In genomic region chr2:143522699-143523098, GRCh38 we compare ENCODE assay signal across 24 cellular contexts.
DNase-seq lines count a peak whose midpoint lies in the region; ATAC-seq, FAIRE-seq and TF ChIP-seq lines count a peak whose summit lies in the region.
"Had no signal": no experiment of that assay in that cellular context is flagged by ENCODE, and none has a peak within 500 bp of the region (broad histone marks: within the 10 kb centered on the region; RNA-seq: fewer than 3 reads in every experiment).

No MANE protein-coding gene starts in this region.

- in situ Hi-C loops in HepG2 (cut with HindIII; ENCODE audit: extremely low pct_ligation_motif_present, low pct_unique_long_range_greater_than_20kb), result no loop called here

- H3K27me3 ChIP-seq in HepG2 (ENCODE audit: control insufficient read depth in 1 of 2, insufficient read depth in 2 of 2, low read length in 2 of 2) (no peaks in the 10 kb centered on the region), right lobe of liver (no peaks in the 10 kb centered on the region), GM23338 (ENCODE audit: insufficient read depth) (no peaks in the 10 kb centered on the region)
- no peaks in the 10 kb centered on the region for H3K27me3 ChIP-seq in naive thymus-derived CD4-positive, alpha-beta T cell (ENCODE audit: control insufficient read depth in 2 of 2, insufficient read depth in 2 of 2, low read length in 2 of 2)
- H3K27me3 ChIP-seq: SJSA1 had no signal

- H4K20me1 ChIP-seq in HepG2 (ENCODE audit: insufficient read depth, low read length), result no peaks in the 10 kb centered on the region
- H4K20me1 ChIP-seq in GM23338 (replicated peaks; ENCODE audit: insufficient read depth), result no peaks in the 10 kb centered on the region

- TF ChIP-seq EP300 in HepG2 (IDR thresholded peaks at IDR 0.05; ENCODE audit: low read depth in 2 of 2, low read length in 2 of 2) (no peak), HepG2 (CRISPR knock-in tag; IDR thresholded peaks at IDR 0.05; ENCODE audit: borderline replicate concordance) (no peak)

- WGBS in HepG2 (ENCODE audit: low lambda C conversion rate), result 36% methylated on average over 2 of the region's 2 CpGs
- WGBS in right lobe of liver (ENCODE audit: insufficient coverage, low coverage, low lambda C conversion rate, missing lambda C conversion rate), result 49% methylated on average over 2 of the region's 2 CpGs

- H3K4me3 ChIP-seq in HepG2 (replicated peaks in 1 of 3; ENCODE audit: insufficient read depth in 1 of 3, low read depth in 2 of 3, low read length in 3 of 3) (no peak overlapping the region), right lobe of liver (no peak overlapping the region), GM23338 (no peak overlapping the region)
- no peak overlapping the region for H3K4me3 ChIP-seq in naive thymus-derived CD4-positive, alpha-beta T cell (ENCODE audit: low read length)
- H3K4me3 ChIP-seq: PC-9, SJSA1 had no signal

- peaks cover 18 to 66% (median 41%) of the 10 kb centered on the region in 5 donors for H3K36me3 Mint-ChIP-seq in naive thymus-derived CD4-positive, alpha-beta T cell
- H3K36me3 Mint-ChIP-seq in activated CD4-positive, alpha-beta memory T cell treated with anti-CD3 and anti-CD28 coated beads, Interleukin-2, amount 10 ng/mL, durations not matched to agents 7 days and 5 days (ENCODE audit: low read depth), result peaks cover 64% of the 10 kb centered on the region
- H3K36me3 Mint-ChIP-seq in GM23338 (ENCODE audit: low read depth), result no peaks in the 10 kb centered on the region

- CTCF ChIA-PET in HepG2 (lab: Yijun Ruan, JAX; ENCODE audit: low intra/inter-chr PET ratio, low total read pairs), result no interaction called here
- CTCF ChIA-PET in naive thymus-derived CD4-positive, alpha-beta T cell (lab: Charles Lee), result no interaction called here
- CTCF ChIA-PET in activated CD4-positive, alpha-beta memory T cell treated with anti-CD3 and anti-CD28 coated beads, Interleukin-2, amount 10 ng/mL, durations not matched to agents 7 days and 5 days (lab: Charles Lee), result interaction anchor here (0.9 kb wide), 1 partner anchor 10 kb away, joined by 3 read pairs; no protein-coding TSS in a partner anchor

- H3K9me3 ChIP-seq in HepG2 (ENCODE audit: low read length) (no peaks in the 10 kb centered on the region), right lobe of liver (no peaks in the 10 kb centered on the region)
- H3K9me3 ChIP-seq in naive thymus-derived CD4-positive, alpha-beta T cell (ENCODE audit: control insufficient read depth in 2 of 3, low read length in 3 of 3), result no peaks in the 10 kb centered on the region
- H3K9me3 ChIP-seq: SJSA1 had no signal

- intact Hi-C loops in HepG2 (cut with micrococcal nuclease; ENCODE audit: unreplicated experiment) (no loop called here), right lobe of liver (cut with DNase I) (no loop called here)
- intact Hi-C loops in naive thymus-derived CD4-positive, alpha-beta T cell (cut with micrococcal nuclease), result no loop called here

- no peak for TF ChIP-seq RAD21 in HepG2 (CRISPR knock-in tag; IDR thresholded peaks at IDR 0.05)

- peaks cover 20 to 71% (median 64%) of the 10 kb centered on the region in 7 donors for H3K4me1 Mint-ChIP-seq in naive thymus-derived CD4-positive, alpha-beta T cell
- H3K4me1 Mint-ChIP-seq in activated CD4-positive, alpha-beta memory T cell treated with anti-CD3 and anti-CD28 coated beads, Interleukin-2, amount 10 ng/mL, durations not matched to agents 7 days and 5 days, result peaks cover 14% of the 10 kb centered on the region
- peaks cover 9% of the 10 kb centered on the region for H3K4me1 Mint-ChIP-seq in GM23338

- DNase-seq in NCI-H345 (lab: John Stamatoyannopoulos, UW) (peak; percentile 63), NCI-H345 treated with DMSO at 0.1 percent for 48 hours (lab: John Stamatoyannopoulos, UW; ENCODE audit: unreplicated experiment) (no peak), HepG2 (ENCODE audit: low spot score) (no peak), right lobe of liver (no peak), GM23338 (ENCODE audit: low spot score) (no peak)
- DNase-seq in naive thymus-derived CD4-positive, alpha-beta T cell, result no peak
- DNase-seq in activated CD4-positive, alpha-beta memory T cell treated with anti-CD3 and anti-CD28 coated beads, Interleukin-2, amount 10 ng/mL, durations not matched to agents 7 days and 5 days, result no peak
- DNase-seq: Calu3; DMS79 treated with DMSO at 0.1 percent for 48 hours; GF-D8; NCI-H1048; NCI-H1694; NCI-H2029 treated with DMSO at 0.1 percent for 48 hours; NCI-H524; NK-92 treated with Interleukin-12 subunit alpha and Interleukin-12 subunit beta, amount 100 ng/mL, for 24 hours; PC-9 had no signal

- FAIRE-seq in HepG2 (lab: Jason Lieb, UNC), result no peak
- FAIRE-seq: H54 had no signal

- H3K27ac Mint-ChIP-seq in naive thymus-derived CD4-positive, alpha-beta T cell, result peak overlapping the region in 7 of 9 donors; percentile 8 to 77 (median 35)
- no peak overlapping the region for H3K27ac Mint-ChIP-seq in activated CD4-positive, alpha-beta memory T cell treated with anti-CD3 and anti-CD28 coated beads, Interleukin-2, amount 10 ng/mL, durations not matched to agents 7 days and 5 days
- no peak overlapping the region for H3K27ac Mint-ChIP-seq in GM23338
- H3K27ac Mint-ChIP-seq: B cell, IgD-negative memory B cell had no signal

- no peak for TF ChIP-seq POLR2A in HepG2 (IDR thresholded peaks at IDR 0.05; ENCODE audit: insufficient read depth in 1 of 2, low read depth in 2 of 2, low read length in 2 of 2)
- TF ChIP-seq POLR2A in right lobe of liver (IDR thresholded peaks at IDR 0.05), result no peak

- H3K27me3 Mint-ChIP-seq in naive thymus-derived CD4-positive, alpha-beta T cell, result no peaks in the 10 kb centered on the region
- no peaks in the 10 kb centered on the region for H3K27me3 Mint-ChIP-seq in activated CD4-positive, alpha-beta memory T cell treated with anti-CD3 and anti-CD28 coated beads, Interleukin-2, amount 10 ng/mL, durations not matched to agents 7 days and 5 days
- peaks cover 3% of the 10 kb centered on the region for H3K27me3 Mint-ChIP-seq in GM23338 (ENCODE audit: insufficient read depth, low read depth, poor library complexity)
- H3K27me3 Mint-ChIP-seq: B cell, IgD-negative memory B cell had no signal

- POLR2A ChIA-PET in HepG2 (lab: Yijun Ruan, JAX), result no interaction called here
- POLR2A ChIA-PET in naive thymus-derived CD4-positive, alpha-beta T cell (lab: Charles Lee), result no interaction called here
- POLR2A ChIA-PET in activated CD4-positive, alpha-beta memory T cell treated with anti-CD3 and anti-CD28 coated beads, Interleukin-2, amount 10 ng/mL, durations not matched to agents 7 days and 5 days (lab: Charles Lee), result no interaction called here

- H3K79me2 ChIP-seq in HepG2 (ENCODE audit: insufficient read depth, low read length) (no peaks in the 10 kb centered on the region), GM23338 (replicated peaks; ENCODE audit: insufficient read depth) (no peaks in the 10 kb centered on the region)

- H3K4me1 ChIP-seq in HepG2 (ENCODE audit: insufficient read depth, low read length) (no peaks in the 10 kb centered on the region), right lobe of liver (no peaks in the 10 kb centered on the region), GM23338 (ENCODE audit: insufficient read depth) (peaks cover 7% of the 10 kb centered on the region; the same call in 1 of the 2 replicates)
- H3K4me1 ChIP-seq in naive thymus-derived CD4-positive, alpha-beta T cell (ENCODE audit: control insufficient read depth in 2 of 2, insufficient read depth in 2 of 2, low read length in 2 of 2), result peaks cover 0 to 32% of the 10 kb centered on the region in 2 donors

- peak overlapping the region in 1 of 10 donors; percentile 20 for H3K4me3 Mint-ChIP-seq in naive thymus-derived CD4-positive, alpha-beta T cell
- H3K4me3 Mint-ChIP-seq in activated CD4-positive, alpha-beta memory T cell treated with anti-CD3 and anti-CD28 coated beads, Interleukin-2, amount 10 ng/mL, durations not matched to agents 7 days and 5 days, result no peak overlapping the region
- no peak overlapping the region for H3K4me3 Mint-ChIP-seq in GM23338
- H3K4me3 Mint-ChIP-seq: B cell, IgD-negative memory B cell had no signal

- no peak for TF ChIP-seq CTCF in HepG2 (CRISPR knock-in tag; IDR thresholded peaks at IDR 0.05)
- TF ChIP-seq CTCF in right lobe of liver (IDR thresholded peaks at IDR 0.05), result no peak
- no peak for TF ChIP-seq CTCF in GM23338 (conservative IDR thresholded peaks at IDR 0.05; ENCODE audit: low read depth in 2 of 2)

- H3K27ac ChIP-seq in HepG2 (ENCODE audit: extremely low read length, insufficient read depth, low read length) (no peak overlapping the region), right lobe of liver (no peak overlapping the region), GM23338 (ENCODE audit: low read depth) (no peak overlapping the region)
- no peak overlapping the region for H3K27ac ChIP-seq in naive thymus-derived CD4-positive, alpha-beta T cell (ENCODE audit: low read depth, low read length)
- H3K27ac ChIP-seq: 22Rv1, C4-2B, PC-9, SJSA1 had no signal

- peaks cover 0 to 1% (median 0%) of the 10 kb centered on the region in 11 donors for H3K9me3 Mint-ChIP-seq in naive thymus-derived CD4-positive, alpha-beta T cell
- H3K9me3 Mint-ChIP-seq in activated CD4-positive, alpha-beta memory T cell treated with anti-CD3 and anti-CD28 coated beads, Interleukin-2, amount 10 ng/mL, durations not matched to agents 7 days and 5 days, result no peaks in the 10 kb centered on the region
- H3K9me3 Mint-ChIP-seq in GM23338, result no peaks in the 10 kb centered on the region
- H3K9me3 Mint-ChIP-seq: IgD-negative memory B cell had no signal

- no peak overlapping the region for H2AFZ ChIP-seq in HepG2 (ENCODE audit: low read length)
- no peak overlapping the region for H2AFZ ChIP-seq in GM23338
- H2AFZ ChIP-seq: PC-9 had no signal

- no TSS peak for BruUV-seq in HepG2 (replicated peaks; lab: Mats Ljungman, UMichigan)

- no peaks in the 10 kb centered on the region for H3F3A ChIP-seq in GM23338 (replicated peaks; ENCODE audit: low read depth)

- ATAC-seq in HepG2, result no peak
- no peak for ATAC-seq in right lobe of liver
- no peak for ATAC-seq in naive thymus-derived CD4-positive, alpha-beta T cell
- ATAC-seq in GM23338, result no peak
- no peak for ATAC-seq in GM18502 (IDR thresholded peaks at IDR 0.05; ENCODE audit: poor library complexity, unreplicated experiment)
- ATAC-seq: Right ventricle myocardium inferior had no signal

- H3K9me2 ChIP-seq in GM23338 (ENCODE audit: insufficient read depth), result no peaks in the 10 kb centered on the region

- no peak overlapping the region for H3K9ac ChIP-seq in HepG2 (ENCODE audit: insufficient read depth, low read depth, low read length)

- H3K36me3 ChIP-seq in HepG2 (replicated peaks in 1 of 2; ENCODE audit: control insufficient read depth in 1 of 2, insufficient read depth in 2 of 2, low read length in 2 of 2) (no peaks in the 10 kb centered on the region), right lobe of liver (no peaks in the 10 kb centered on the region), GM23338 (ENCODE audit: insufficient read depth) (no peaks in the 10 kb centered on the region)
- peaks cover 0 to 29% (median 13%) of the 10 kb centered on the region in 3 experiments for H3K36me3 ChIP-seq in naive thymus-derived CD4-positive, alpha-beta T cell (ENCODE audit: control insufficient read depth in 2 of 3, insufficient read depth in 3 of 3, low read length in 3 of 3)
- H3K36me3 ChIP-seq: SJSA1 had no signal

- H3K4me2 ChIP-seq in HepG2 (ENCODE audit: low read depth, low read length), result no peak overlapping the region
- H3K4me2 ChIP-seq in GM23338, result no peak overlapping the region
- H3K4me2 ChIP-seq: PC-9 had no signal

TF ChIP-seq in GM23338, 12 proteins besides CTCF, POLR2A, EP300 and RAD21 (continues in another document):
- no peak for TF ChIP-seq ZNF331 (CRISPR knock-in tag; IDR thresholded peaks at IDR 0.05; ENCODE audit: low read depth)

Comparison
In these comparisons a context has a peak if more than half of its experiments do, and no peak if none do; other contexts are left out.
1. H3K27ac Mint-ChIP-seq: peak in naive thymus-derived CD4-positive, alpha-beta T cell (7 of 9); none in activated CD4-positive, alpha-beta memory T cell treated with anti-CD3 and anti-CD28 coated beads, Interleukin-2, amount 10 ng/mL, durations not matched to agents 7 days and 5 days (single experiment) and GM23338 (single experiment).